In genomic region chr10:95906675-95907453, GRCh38 we compare ENCODE assay signal across 8 cellular contexts.
DNase-seq lines count a peak whose midpoint lies in the region; ATAC-seq lines count a peak whose summit lies in the region.

No MANE protein-coding gene starts in this region.

- H3K4me3 Mint-ChIP-seq in memory B cell = peak overlapping the region; percentile 93

- peaks cover 5% of the 10 kb centered on the region for H3K4me1 Mint-ChIP-seq in memory B cell

- H3K4me3 ChIP-seq in endocrine pancreas (ENCODE audit: control insufficient read depth, insufficient read depth, low read length) = peak overlapping the region; percentile 85

- peak overlapping the region; percentile 80 for H3K27ac Mint-ChIP-seq in memory B cell

- H3K9ac ChIP-seq in endocrine pancreas (ENCODE audit: control insufficient read depth, insufficient read depth, low read length) = peak overlapping the region; percentile 69

- peak; percentile 25 for ATAC-seq in HG02588 (IDR thresholded peaks at IDR 0.05; ENCODE audit: unreplicated experiment)
- ATAC-seq in memory B cell (ENCODE audit: low read depth) = peak; percentile 47

- H3K36me3 ChIP-seq in endocrine pancreas (ENCODE audit: control insufficient read depth, insufficient read depth, low read length) = no peaks in the 10 kb centered on the region

- H3K9me3 ChIP-seq in endocrine pancreas (ENCODE audit: control insufficient read depth, low read length) = no peaks in the 10 kb centered on the region

- no peaks in the 10 kb centered on the region for H3K27me3 ChIP-seq in endocrine pancreas (ENCODE audit: control insufficient read depth, insufficient read depth, low read length)

- peaks cover 6% of the 10 kb centered on the region for H3K4me1 ChIP-seq in endocrine pancreas (ENCODE audit: control insufficient read depth, insufficient read depth, low read length)

- peaks cover 7% of the 10 kb centered on the region for H3K36me3 Mint-ChIP-seq in memory B cell

- peaks cover 2% of the 10 kb centered on the region for H3K9me3 Mint-ChIP-seq in memory B cell

- no peaks in the 10 kb centered on the region for H3K27me3 Mint-ChIP-seq in memory B cell

- DNase-seq in NCI-H2107 treated with DMSO at 0.1 percent for 48 hours (lab: John Stamatoyannopoulos, UW; ENCODE audit: unreplicated experiment) (peak; percentile 12), NCI-H2107 (lab: John Stamatoyannopoulos, UW) (no peak), NCI-H146 treated with DMSO at 0.1 percent for 48 hours (lab: John Stamatoyannopoulos, UW; ENCODE audit: unreplicated experiment) (peak; percentile 10), memory B cell (ENCODE audit: low spot score in 2 of 2) (peak in 1 of 2 donors; percentile 5)
- peak; percentile 10 to 27 for DNase-seq in activated CD4-positive, alpha-beta T cell treated with anti-CD3 and anti-CD28 coated beads, Interleukin-2, amount 50 U/mL, for 24 hours (ENCODE audit: low read depth in 1 of 2, low spot score in 1 of 2)
- peak; percentile 14 to 19 for DNase-seq in stimulated activated CD8-positive, alpha-beta memory T cell treated with anti-CD3 and anti-CD28 coated beads, Interleukin-15, amount 100 ng/mL, for 48 hours (ENCODE audit: low read depth in 2 of 2)
